ENCODE assay signal across 10 cellular contexts in genomic region chr9:92266486-92266885, GRCh38.
"Had no signal": no experiment of that assay in that cellular context is flagged by ENCODE, and none has a peak within 500 bp of the region (broad histone marks: within the 10 kb centered on the region; RNA-seq: fewer than 3 reads in every experiment).

No MANE protein-coding gene starts in this region.

- DNase-seq: activated CD4-positive, CD25-positive, alpha-beta regulatory T cell treated with anti-CD3 and anti-CD28 coated beads, Interleukin-2, amount 50 U/mL, for 72 hours; activated naive CD4-positive, alpha-beta T cell treated with anti-CD3 and anti-CD28 coated beads, Interleukin-2, amount 50 U/mL, for 16 hours; colonic mucosa; left colon; mammary epithelial cell; naive B cell; ovary; stimulated activated CD4-positive, alpha-beta T cell treated with anti-CD3 and anti-CD28 coated beads, Interleukin-2, amount 100 ng/mL, for 48 hours had no signal

- ATAC-seq: gastroesophageal sphincter; left colon; stimulated activated memory B cell treated with anti-CD40 and anti-IgM and Interleukin-4, amounts not matched to agents 10 μg/mL and 1 μg/mL and 100 μg/mL, for 72 hours had no signal
